27 cellular contexts compared by ENCODE assay signal in the genomic region with DNA sequence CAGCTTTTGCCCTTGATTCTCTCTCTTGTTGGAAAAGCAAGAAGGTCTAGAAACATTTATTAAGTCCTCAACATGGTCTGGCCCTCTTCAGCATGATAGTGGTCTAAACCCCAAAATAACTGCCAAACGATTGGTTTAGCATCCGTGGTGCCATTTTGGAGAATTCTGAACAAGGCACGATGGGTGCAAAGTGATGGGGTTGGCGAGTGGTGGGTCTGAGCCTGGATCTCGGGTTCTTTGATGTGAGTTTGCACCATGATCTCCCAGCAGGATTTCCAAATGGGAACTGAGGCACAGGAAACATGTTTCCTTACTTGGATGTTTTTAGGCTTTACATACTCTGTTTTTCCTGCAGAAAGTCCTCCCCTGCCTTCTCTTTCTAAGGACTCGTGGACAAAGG.
"Had no signal": no experiment of that assay in that cellular context is flagged by ENCODE, and none has a peak within 500 bp of the region (broad histone marks: within the 10 kb centered on the region; RNA-seq: fewer than 3 reads in every experiment).

No MANE protein-coding gene starts in this region.

- H3K27ac Mint-ChIP-seq: immature natural killer cell; naive thymus-derived CD8-positive, alpha-beta T cell; progenitor cell of endocrine pancreas; stimulated activated memory B cell treated with anti-CD40 and anti-IgM and Interleukin-4, amounts not matched to agents 10 μg/mL and 1 μg/mL and 100 μg/mL, for 72 hours had no signal

- H2AFZ ChIP-seq: parathyroid adenoma had no signal

- H3K36me3 ChIP-seq: left lung, lower lobe of right lung, neutrophil, right atrium auricular region, right lobe of liver, tibial nerve, vagina had no signal

- H3K36me3 Mint-ChIP-seq: immature natural killer cell; naive thymus-derived CD8-positive, alpha-beta T cell; stimulated activated memory B cell treated with anti-CD40 and anti-IgM and Interleukin-4, amounts not matched to agents 10 μg/mL and 1 μg/mL and 100 μg/mL, for 72 hours; type B pancreatic cell had no signal

- H3K27me3 ChIP-seq: left lung, neutrophil, right atrium auricular region, right lobe of liver, tibial nerve, vagina had no signal

- H3K9me3 Mint-ChIP-seq: naive thymus-derived CD8-positive, alpha-beta T cell; nephron; stimulated activated memory B cell treated with anti-CD40 and anti-IgM and Interleukin-4, amounts not matched to agents 10 μg/mL and 1 μg/mL and 100 μg/mL, for 72 hours; stimulated activated naive CD8-positive, alpha-beta T cell treated with anti-CD3 and anti-CD28 coated beads, Interleukin-15, amount 100 ng/mL, for 72 hours; type B pancreatic cell had no signal

- H3K4me3 ChIP-seq: left lung, lower lobe of right lung, right atrium auricular region, right lobe of liver, smooth muscle cell, tibial nerve, vagina had no signal

- H3K4me2 ChIP-seq: smooth muscle cell had no signal

- ATAC-seq: lower lobe of right lung; naive thymus-derived CD8-positive, alpha-beta T cell; right lobe of liver; stimulated activated naive CD8-positive, alpha-beta T cell treated with anti-CD3 and anti-CD28 coated beads, Interleukin-15, amount 100 ng/mL, for 72 hours had no signal

- DNase-seq: hypothalamus; immature natural killer cell; kidney; left lung; lower lobe of right lung; mammary epithelial cell; mesenchymal stem cell; naive thymus-derived CD8-positive, alpha-beta T cell; occipital lobe; right lobe of liver; stimulated activated CD4-positive, alpha-beta T cell treated with anti-CD3 and anti-CD28 coated beads, Interleukin-1b, Interleukin-23, amount 100 ng/mL, for 48 hours; stimulated activated CD4-positive, alpha-beta T cell treated with anti-CD3 and anti-CD28 coated beads, Interleukin-2, amount 100 ng/mL, for 48 hours; stimulated activated CD4-positive, alpha-beta T cell treated with anti-CD3 and anti-CD28 coated beads, Interleukin-4, amount 100 ng/mL, for 4 hours; stimulated activated CD8-positive, alpha-beta memory T cell treated with anti-CD3 and anti-CD28 coated beads, Interleukin-4, amount 100 ng/mL, for 48 hours; stimulated activated naive CD4-positive, alpha-beta T cell treated with Interleukin-2 at 50 U/mL for 16 hours; stimulated activated naive CD8-positive, alpha-beta T cell treated with anti-CD3 and anti-CD28 coated beads, Interleukin-15, amount 100 ng/mL, for 72 hours; substantia nigra had no signal

- H3K9me3 ChIP-seq: left lung, lower lobe of right lung, neutrophil, right atrium auricular region, right lobe of liver, tibial nerve, vagina had no signal

- H3K4me1 Mint-ChIP-seq: immature natural killer cell; naive thymus-derived CD8-positive, alpha-beta T cell; stimulated activated memory B cell treated with anti-CD40 and anti-IgM and Interleukin-4, amounts not matched to agents 10 μg/mL and 1 μg/mL and 100 μg/mL, for 72 hours; stimulated activated naive CD8-positive, alpha-beta T cell treated with anti-CD3 and anti-CD28 coated beads, Interleukin-15, amount 100 ng/mL, for 72 hours had no signal

- H3K9ac ChIP-seq: parathyroid adenoma had no signal

- H3K27ac ChIP-seq: left lung, lower lobe of right lung, neutrophil, parathyroid adenoma, right atrium auricular region, right lobe of liver, tibial nerve, vagina had no signal

- H3K79me2 ChIP-seq: parathyroid adenoma had no signal

- H3K4me3 Mint-ChIP-seq: immature natural killer cell; naive thymus-derived CD8-positive, alpha-beta T cell; nephron; stimulated activated memory B cell treated with anti-CD40 and anti-IgM and Interleukin-4, amounts not matched to agents 10 μg/mL and 1 μg/mL and 100 μg/mL, for 72 hours; stimulated activated naive CD8-positive, alpha-beta T cell treated with anti-CD3 and anti-CD28 coated beads, Interleukin-15, amount 100 ng/mL, for 72 hours had no signal

- H3K4me1 ChIP-seq: left lung, lower lobe of right lung, parathyroid adenoma, right atrium auricular region, right lobe of liver, tibial nerve, vagina had no signal
